30 cellular contexts compared by ENCODE assay signal in genomic region chr1:107231291-107231690, GRCh38.
DNase-seq lines count a peak whose midpoint lies in the region; TF ChIP-seq lines count a peak whose summit lies in the region.
"Had no signal": no experiment of that assay in that cellular context is flagged by ENCODE, and none has a peak within 500 bp of the region (broad histone marks: within the 10 kb centered on the region; RNA-seq: fewer than 3 reads in every experiment).

No MANE protein-coding gene starts in this region.

- H4K91ac ChIP-seq in trophoblast cell (ENCODE audit: low read depth, low read length) = no peak overlapping the region

- H3K4me2 ChIP-seq in BLaER1 (peak overlapping the region; percentile 80), trophoblast cell (ENCODE audit: low read length) (no peak overlapping the region)
- peak overlapping the region in 8 of 11 experiments; percentile 13 to 84 (median 72); a peak in 11 of 22 replicates for H3K4me2 ChIP-seq in BLaER1 treated with 17β-estradiol and CSF1 and Interleukin-3, amounts not matched to agents 10 nM and 100 nM
- H3K4me2 ChIP-seq: A549 had no signal

- H3K79me2 ChIP-seq in trophoblast cell (ENCODE audit: control insufficient read depth, insufficient read depth, low read length, poor library complexity) = no peaks in the 10 kb centered on the region

- TF ChIP-seq CTCF in stomach (IDR thresholded peaks at IDR 0.05) = no peak

- H3K27ac ChIP-seq in BLaER1 (peak overlapping the region; percentile 64; the same call in 1 of the 2 replicates), trophoblast cell (ENCODE audit: low read depth, low read length) (no peak overlapping the region), stomach (no peak overlapping the region)
- no peak overlapping the region; a peak in 1 of 22 replicates for H3K27ac ChIP-seq in BLaER1 treated with 17β-estradiol and CSF1 and Interleukin-3, amounts not matched to agents 10 nM and 100 nM
- H3K27ac ChIP-seq: 22Rv1, A549, C4-2B had no signal

- H3K9me3 ChIP-seq in BLaER1 = peaks cover 18% of the 10 kb centered on the region
- peaks cover 16 to 31% (median 22%) of the 10 kb centered on the region in 11 experiments for H3K9me3 ChIP-seq in BLaER1 treated with 17β-estradiol and CSF1 and Interleukin-3, amounts not matched to agents 10 nM and 100 nM (replicated peaks in 1 of 11)
- no peaks in the 10 kb centered on the region for H3K9me3 ChIP-seq in trophoblast cell (ENCODE audit: insufficient read depth, low read depth, low read length)
- H3K9me3 ChIP-seq in stomach = peaks cover 0 to 3% (median 0%) of the 10 kb centered on the region in 4 donors
- H3K9me3 ChIP-seq: A549, BE2C, Caco-2 had no signal

- H4K8ac ChIP-seq in trophoblast cell (ENCODE audit: low read depth, low read length) = no peak overlapping the region

- no peaks in the 10 kb centered on the region for H4K20me1 ChIP-seq in BLaER1
- H4K20me1 ChIP-seq in BLaER1 treated with 17β-estradiol and CSF1 and Interleukin-3, amounts not matched to agents 10 nM and 100 nM = no peaks in the 10 kb centered on the region

- no peak for TF ChIP-seq EP300 in stomach (IDR thresholded peaks at IDR 0.05)

- intact Hi-C loops in stomach (cut with DNase I; ENCODE audit: low total_unique reads) = no loop called here

- H3K9ac ChIP-seq in BLaER1 (no peak overlapping the region), trophoblast cell (ENCODE audit: low read length) (peak overlapping the region; percentile 23)
- H3K9ac ChIP-seq in BLaER1 treated with 17β-estradiol and CSF1 and Interleukin-3, amounts not matched to agents 10 nM and 100 nM = no peak overlapping the region

- no peak overlapping the region for H2BK120ac ChIP-seq in trophoblast cell (ENCODE audit: insufficient read depth, low read length, poor library complexity)

- H3K18ac ChIP-seq in trophoblast cell (ENCODE audit: low read length) = no peak overlapping the region

- H3K14ac ChIP-seq in trophoblast cell (ENCODE audit: low read length) = no peak overlapping the region

- no peak overlapping the region for H3K23ac ChIP-seq in trophoblast cell (ENCODE audit: low read length)

- H2AK5ac ChIP-seq in trophoblast cell (ENCODE audit: low read length) = no peak overlapping the region

- H4K12ac ChIP-seq in trophoblast cell (ENCODE audit: low read depth, low read length) = no peak overlapping the region

- no peaks in the 10 kb centered on the region for H3K79me1 ChIP-seq in trophoblast cell (ENCODE audit: low read length)

- in situ Hi-C loops in ACHN (cut with HindIII; ENCODE audit: low pct_ligation_motif_present, low pct_unique_long_range_greater_than_20kb, low sequenced_read_pairs) = no loop called here

- no peak for TF ChIP-seq POLR2A in stomach (IDR thresholded peaks at IDR 0.05)

- H2AFZ ChIP-seq in trophoblast cell (ENCODE audit: insufficient read depth, low read length, poor library complexity) = no peak overlapping the region

- no peak overlapping the region for H3K4ac ChIP-seq in trophoblast cell (ENCODE audit: low read depth, low read length)

- H3K27me3 ChIP-seq in BLaER1 = no peaks in the 10 kb centered on the region
- no peaks in the 10 kb centered on the region for H3K27me3 ChIP-seq in BLaER1 treated with 17β-estradiol and CSF1 and Interleukin-3, amounts not matched to agents 10 nM and 100 nM
- H3K27me3 ChIP-seq in trophoblast cell (ENCODE audit: insufficient read depth, low read length) = no peaks in the 10 kb centered on the region
- H3K27me3 ChIP-seq in stomach = no peaks in the 10 kb centered on the region
- H3K27me3 ChIP-seq: BE2C had no signal

- H3K4me3 ChIP-seq in BLaER1 = no peak overlapping the region
- no peak overlapping the region for H3K4me3 ChIP-seq in BLaER1 treated with 17β-estradiol and CSF1 and Interleukin-3, amounts not matched to agents 10 nM and 100 nM
- H3K4me3 ChIP-seq in trophoblast cell (ENCODE audit: low read depth, low read length) = no peak overlapping the region
- H3K4me3 ChIP-seq in stomach = no peak overlapping the region
- H3K4me3 ChIP-seq: A549 had no signal

- H3K36me3 ChIP-seq in BLaER1 = no peaks in the 10 kb centered on the region
- H3K36me3 ChIP-seq in BLaER1 treated with 17β-estradiol and CSF1 and Interleukin-3, amounts not matched to agents 10 nM and 100 nM = no peaks in the 10 kb centered on the region
- H3K36me3 ChIP-seq in trophoblast cell (ENCODE audit: control insufficient read depth in 1 of 2, insufficient read depth in 2 of 2, low read length in 2 of 2) = no peaks in the 10 kb centered on the region
- no peaks in the 10 kb centered on the region for H3K36me3 ChIP-seq in stomach
- H3K36me3 ChIP-seq: BE2C had no signal

- no peak overlapping the region for H2BK5ac ChIP-seq in trophoblast cell (ENCODE audit: low read depth, low read length, poor library complexity)

- peak; percentile 95 for DNase-seq in SK-N-DZ (ENCODE audit: low spot score)
- no peak for DNase-seq in trophoblast cell
- no peak for DNase-seq in NOMO-1 treated with dmso at 0.1 percent for 144 hours (lab: John Stamatoyannopoulos, UW; ENCODE audit: unreplicated experiment)
- DNase-seq in activated CD4-positive, CD25-positive, alpha-beta regulatory T cell (lab: John Stamatoyannopoulos, UW) = no peak
- DNase-seq in stomach = no peak
- no peak for DNase-seq in ACHN
- DNase-seq: 8988T; AML-193; BE2C; C1 segment of cervical spinal cord; Caco-2; Calu3; CD4-positive, alpha-beta memory T cell; CD4-positive, alpha-beta T cell; CD4-positive, CD25-positive, alpha-beta regulatory T cell; CD8-positive, alpha-beta memory T cell; CD8-positive, alpha-beta T cell; COR-L47; DMS 273 treated with DMSO at 0.1 percent for 48 hours; DMS153; DMS53; DMS79; DMS79 treated with DMSO at 0.1 percent for 48 hours; DND-41; EL had no signal

- no CpG with 5 or more reads among the region's 2 CpGs for WGBS in trophoblast cell (ENCODE audit: extremely low coverage, insufficient coverage, insufficient read length)
- 64 to 100% (median 85%) methylated on average over 2 of the region's 2 CpGs for WGBS in stomach, 5 donors

- H3K4me1 ChIP-seq in BLaER1 (peaks cover 44% of the 10 kb centered on the region), trophoblast cell (ENCODE audit: control insufficient read depth in 1 of 2, insufficient read depth in 2 of 2, low read length in 2 of 2) (no peaks in the 10 kb centered on the region), stomach (no peaks in the 10 kb centered on the region)
- peaks cover 15 to 44% (median 36%) of the 10 kb centered on the region in 10 experiments for H3K4me1 ChIP-seq in BLaER1 treated with 17β-estradiol and CSF1 and Interleukin-3, amounts not matched to agents 10 nM and 100 nM
- H3K4me1 ChIP-seq: A549, Caco-2 had no signal

- H2BK12ac ChIP-seq in trophoblast cell (ENCODE audit: low read length) = no peak overlapping the region
